ENCODE assay signal across 19 cellular contexts in the genomic region with DNA sequence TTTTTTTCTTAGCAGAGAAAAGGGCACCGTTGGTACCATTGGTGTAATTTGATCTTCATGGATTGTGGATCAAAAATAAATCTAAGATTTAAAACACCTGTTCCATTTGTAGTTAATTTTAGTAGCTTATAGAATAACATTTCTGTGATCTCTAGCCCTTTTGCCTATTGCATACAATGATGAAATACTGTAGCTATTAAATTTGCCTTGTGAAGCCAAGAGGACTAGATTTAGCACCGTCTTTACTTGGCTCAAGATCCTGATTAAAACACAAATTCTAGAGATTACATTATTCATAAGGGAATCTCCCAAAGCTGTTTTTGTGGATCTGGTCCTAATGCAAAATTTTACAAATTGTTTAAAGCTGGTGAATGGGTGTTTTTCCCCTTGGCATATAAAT. TPM values are rescaled to one million over a fixed set of nuclear protein-coding genes. Genes with fewer than 3 reads are reported as not detected.
DNase-seq lines count a peak whose midpoint lies in the region; ATAC-seq and TF ChIP-seq lines count a peak whose summit lies in the region.
"Had no signal": no experiment of that assay in that cellular context is flagged by ENCODE, and none has a peak within 500 bp of the region (broad histone marks: within the 10 kb centered on the region; RNA-seq: fewer than 3 reads in every experiment).

No MANE protein-coding gene starts in this region.

- peak; percentile 30; the same call in 1 of the 3 replicates for ATAC-seq in SK-N-SH treated with all-trans-retinoic acid at 6 μM for 48 hours
- no peak for ATAC-seq in HG03139 (IDR thresholded peaks at IDR 0.05; ENCODE audit: unreplicated experiment)
- no peak for ATAC-seq in HG02759 (IDR thresholded peaks at IDR 0.05; ENCODE audit: unreplicated experiment)
- ATAC-seq: right lobe of liver had no signal

- H3K36me3 ChIP-seq in skeletal muscle tissue (ENCODE audit: control insufficient read depth in 3 of 3, insufficient read depth in 3 of 3, low read length in 3 of 3) = no peaks in the 10 kb centered on the region
- H3K36me3 ChIP-seq: right lobe of liver, uterus had no signal

- no peak overlapping the region for H3K4me3 Mint-ChIP-seq in activated naive CD4-positive, alpha-beta T cell treated with anti-CD3 and anti-CD28 coated beads, Interleukin-2, amount 50 U/mL, for 24 hours
- H3K4me3 Mint-ChIP-seq in activated naive CD4-positive, alpha-beta T cell treated with anti-CD3 and anti-CD28 coated beads, Interleukin-2, amount 10 ng/mL, durations not matched to agents 7 days and 5 days = no peak overlapping the region
- H3K4me3 Mint-ChIP-seq: activated CD4-positive, alpha-beta T cell treated with anti-CD3 and anti-CD28 coated beads, Interleukin-2, amount 10 ng/mL, durations not matched to agents 7 days and 5 days; CD8-positive, alpha-beta memory T cell had no signal

- H3K4me1 Mint-ChIP-seq in activated naive CD4-positive, alpha-beta T cell treated with anti-CD3 and anti-CD28 coated beads, Interleukin-2, amount 50 U/mL, for 24 hours = peaks cover 61% of the 10 kb centered on the region
- H3K4me1 Mint-ChIP-seq in activated naive CD4-positive, alpha-beta T cell treated with anti-CD3 and anti-CD28 coated beads, Interleukin-2, amount 10 ng/mL, durations not matched to agents 7 days and 5 days = peaks cover 12% of the 10 kb centered on the region

- peak overlapping the region; percentile 48 for H3K27ac Mint-ChIP-seq in activated naive CD4-positive, alpha-beta T cell treated with anti-CD3 and anti-CD28 coated beads, Interleukin-2, amount 50 U/mL, for 24 hours
- H3K27ac Mint-ChIP-seq in activated naive CD4-positive, alpha-beta T cell treated with anti-CD3 and anti-CD28 coated beads, Interleukin-2, amount 10 ng/mL, durations not matched to agents 7 days and 5 days = no peak overlapping the region
- H3K27ac Mint-ChIP-seq: activated CD4-positive, alpha-beta T cell treated with anti-CD3 and anti-CD28 coated beads, Interleukin-2, amount 10 ng/mL, durations not matched to agents 7 days and 5 days; CD8-positive, alpha-beta memory T cell had no signal

- H3K27ac ChIP-seq in skeletal muscle tissue (ENCODE audit: low read depth, low read length) = peak overlapping the region; percentile 65
- H3K27ac ChIP-seq: right lobe of liver, uterus had no signal

- H3K27me3 Mint-ChIP-seq in activated naive CD4-positive, alpha-beta T cell treated with anti-CD3 and anti-CD28 coated beads, Interleukin-2, amount 50 U/mL, for 24 hours = no peaks in the 10 kb centered on the region
- H3K27me3 Mint-ChIP-seq in activated naive CD4-positive, alpha-beta T cell treated with anti-CD3 and anti-CD28 coated beads, Interleukin-2, amount 10 ng/mL, durations not matched to agents 7 days and 5 days = no peaks in the 10 kb centered on the region
- H3K27me3 Mint-ChIP-seq: activated CD4-positive, alpha-beta T cell treated with anti-CD3 and anti-CD28 coated beads, Interleukin-2, amount 10 ng/mL, durations not matched to agents 7 days and 5 days; CD8-positive, alpha-beta memory T cell had no signal

- no peaks in the 10 kb centered on the region for H3K36me3 Mint-ChIP-seq in activated naive CD4-positive, alpha-beta T cell treated with anti-CD3 and anti-CD28 coated beads, Interleukin-2, amount 50 U/mL, for 24 hours
- no peaks in the 10 kb centered on the region for H3K36me3 Mint-ChIP-seq in activated naive CD4-positive, alpha-beta T cell treated with anti-CD3 and anti-CD28 coated beads, Interleukin-2, amount 10 ng/mL, durations not matched to agents 7 days and 5 days

- CTCF ChIA-PET in activated naive CD4-positive, alpha-beta T cell treated with anti-CD3 and anti-CD28 coated beads, Interleukin-2, amount 10 ng/mL, durations not matched to agents 7 days and 5 days (lab: Charles Lee) = interaction anchor here (1.2 kb wide), 1 partner anchor 461 kb away, joined by 3 read pairs; no protein-coding TSS in a partner anchor

- peak overlapping the region in 2 of 3 donors; percentile 2 to 22 for H3K9ac ChIP-seq in skeletal muscle tissue (ENCODE audit: low read depth in 1 of 3, low read length in 3 of 3)

- H3K9me3 ChIP-seq in skeletal muscle tissue (ENCODE audit: control insufficient read depth in 3 of 3, low read length in 3 of 3) = no peaks in the 10 kb centered on the region
- H3K9me3 ChIP-seq: right lobe of liver, uterus had no signal

- no peak overlapping the region for H3K4me3 ChIP-seq in fibroblast of mammary gland (ENCODE audit: control insufficient read depth, low read depth, low read length)
- H3K4me3 ChIP-seq in skeletal muscle tissue (ENCODE audit: low read length in 3 of 3) = no peak overlapping the region
- H3K4me3 ChIP-seq: right lobe of liver, uterus had no signal

- H3K4me1 ChIP-seq in skeletal muscle tissue (ENCODE audit: control insufficient read depth in 3 of 3, insufficient read depth in 3 of 3, low read length in 3 of 3) = peaks cover 17 to 43% (median 23%) of the 10 kb centered on the region in 3 donors

- DNase-seq in activated naive CD4-positive, alpha-beta T cell treated with anti-CD3 and anti-CD28 coated beads, Interleukin-2, amount 10 ng/mL, durations not matched to agents 7 days and 5 days = no peak
- DNase-seq in fibroblast of mammary gland (ENCODE audit: low read depth) = peak; percentile 31
- no peak for DNase-seq in GM03348 (ENCODE audit: low spot score)
- DNase-seq: activated CD4-positive, alpha-beta T cell treated with anti-CD3 and anti-CD28 coated beads, Interleukin-2, amount 10 ng/mL, durations not matched to agents 7 days and 5 days; activated naive CD4-positive, alpha-beta T cell treated with anti-CD3 and anti-CD28 coated beads, Interleukin-2, amount 50 U/mL, for 16 hours; activated T-cell treated with anti-CD3 and anti-CD28 coated beads for 4 hours; CD8-positive, alpha-beta memory T cell; effector CD4-positive, alpha-beta T cell; H7; NCI-H1694 treated with DMSO at 0.1 percent for 48 hours; right lobe of liver; stimulated activated CD4-positive, alpha-beta T cell treated with anti-CD3 and anti-CD28 coated beads, Interleukin-2, amount 100 ng/mL, for 24 hours; substantia nigra; uterus had no signal

- no peak for TF ChIP-seq CTCF in fibroblast of mammary gland (conservative IDR thresholded peaks at IDR 0.05; ENCODE audit: control insufficient read depth, insufficient read depth, low read depth, low read length)

- H3K27me3 ChIP-seq in skeletal muscle tissue (ENCODE audit: control insufficient read depth in 3 of 3, insufficient read depth in 3 of 3, low read length in 3 of 3) = no peaks in the 10 kb centered on the region
- H3K27me3 ChIP-seq: right lobe of liver, uterus had no signal

- H3K9me3 Mint-ChIP-seq in activated naive CD4-positive, alpha-beta T cell treated with anti-CD3 and anti-CD28 coated beads, Interleukin-2, amount 50 U/mL, for 24 hours = no peaks in the 10 kb centered on the region
- H3K9me3 Mint-ChIP-seq in activated naive CD4-positive, alpha-beta T cell treated with anti-CD3 and anti-CD28 coated beads, Interleukin-2, amount 10 ng/mL, durations not matched to agents 7 days and 5 days = no peaks in the 10 kb centered on the region
- H3K9me3 Mint-ChIP-seq: activated CD4-positive, alpha-beta T cell treated with anti-CD3 and anti-CD28 coated beads, Interleukin-2, amount 10 ng/mL, durations not matched to agents 7 days and 5 days; CD8-positive, alpha-beta memory T cell had no signal

TF ChIP-seq in SK-N-SH treated with all-trans-retinoic acid at 6 μM for 48 hours, 23 proteins besides CTCF, POLR2A, EP300 and RAD21:
- TF ChIP-seq TOX (CRISPR knock-in tag; IDR thresholded peaks at IDR 0.05; ENCODE audit: borderline replicate concordance) = no peak
- TF ChIP-seq, protein P1, sequence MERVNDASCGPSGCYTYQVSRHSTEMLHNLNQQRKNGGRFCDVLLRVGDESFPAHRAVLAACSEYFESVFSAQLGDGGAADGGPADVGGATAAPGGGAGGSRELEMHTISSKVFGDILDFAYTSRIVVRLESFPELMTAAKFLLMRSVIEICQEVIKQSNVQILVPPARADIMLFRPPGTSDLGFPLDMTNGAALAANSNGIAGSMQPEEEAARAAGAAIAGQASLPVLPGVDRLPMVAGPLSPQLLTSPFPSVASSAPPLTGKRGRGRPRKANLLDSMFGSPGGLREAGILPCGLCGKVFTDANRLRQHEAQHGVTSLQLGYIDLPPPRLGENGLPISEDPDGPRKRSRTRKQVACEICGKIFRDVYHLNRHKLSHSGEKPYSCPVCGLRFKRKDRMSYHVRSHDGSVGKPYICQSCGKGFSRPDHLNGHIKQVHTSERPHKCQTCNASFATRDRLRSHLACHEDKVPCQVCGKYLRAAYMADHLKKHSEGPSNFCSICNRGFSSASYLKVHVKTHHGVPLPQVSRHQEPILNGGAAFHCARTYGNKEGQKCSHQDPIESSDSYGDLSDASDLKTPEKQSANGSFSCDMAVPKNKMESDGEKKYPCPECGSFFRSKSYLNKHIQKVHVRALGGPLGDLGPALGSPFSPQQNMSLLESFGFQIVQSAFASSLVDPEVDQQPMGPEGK (CRISPR knock-in tag; IDR thresholded peaks at IDR 0.05; ENCODE audit: borderline replicate concordance) = no peak
- no peak for TF ChIP-seq SNAI2 (CRISPR knock-in tag; IDR thresholded peaks at IDR 0.05)
- TF ChIP-seq, protein P2, sequence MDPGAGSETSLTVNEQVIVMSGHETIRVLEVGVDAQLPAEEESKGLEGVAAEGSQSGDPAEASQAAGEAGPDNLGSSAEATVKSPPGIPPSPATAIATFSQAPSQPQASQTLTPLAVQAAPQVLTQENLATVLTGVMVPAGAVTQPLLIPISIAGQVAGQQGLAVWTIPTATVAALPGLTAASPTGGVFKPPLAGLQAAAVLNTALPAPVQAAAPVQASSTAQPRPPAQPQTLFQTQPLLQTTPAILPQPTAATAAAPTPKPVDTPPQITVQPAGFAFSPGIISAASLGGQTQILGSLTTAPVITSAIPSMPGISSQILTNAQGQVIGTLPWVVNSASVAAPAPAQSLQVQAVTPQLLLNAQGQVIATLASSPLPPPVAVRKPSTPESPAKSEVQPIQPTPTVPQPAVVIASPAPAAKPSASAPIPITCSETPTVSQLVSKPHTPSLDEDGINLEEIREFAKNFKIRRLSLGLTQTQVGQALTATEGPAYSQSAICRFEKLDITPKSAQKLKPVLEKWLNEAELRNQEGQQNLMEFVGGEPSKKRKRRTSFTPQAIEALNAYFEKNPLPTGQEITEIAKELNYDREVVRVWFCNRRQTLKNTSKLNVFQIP (CRISPR knock-in tag; IDR thresholded peaks at IDR 0.05; ENCODE audit: borderline replicate concordance, low read depth) = no peak
- no peak for TF ChIP-seq ZC3H10 (CRISPR knock-in tag; IDR thresholded peaks at IDR 0.05)

RNA-seq across cellular contexts. Expression of a gene that starts 8.2 kb away (rescaled TPM):
- total RNA-seq in skeletal muscle tissue = 45.9 TPM
